In genomic region chr7:75776295-75776971, GRCh38 we compare ENCODE assay signal across 8 cellular contexts. TPM values are rescaled to one million over a fixed set of nuclear protein-coding genes. Genes with fewer than 3 reads are reported as not detected.
DNase-seq lines count a peak whose midpoint lies in the region; ATAC-seq and TF ChIP-seq lines count a peak whose summit lies in the region.

No MANE protein-coding gene starts in this region.

- H3K4me3 Mint-ChIP-seq in type B pancreatic cell = no peak overlapping the region

- peak overlapping the region; percentile 61 to 72 for H3K27ac Mint-ChIP-seq in activated naive CD4-positive, alpha-beta T cell treated with anti-CD3 and anti-CD28 coated beads, Interleukin-2, amount 50 U/mL, for 72 hours
- no peak overlapping the region for H3K27ac Mint-ChIP-seq in type B pancreatic cell

- peak; percentile 94 to 98 for ATAC-seq in activated naive CD4-positive, alpha-beta T cell treated with anti-CD3 and anti-CD28 coated beads, Interleukin-2, amount 50 U/mL, for 72 hours

- H3K27me3 Mint-ChIP-seq in type B pancreatic cell = peaks cover 21% of the 10 kb centered on the region

- DNase-seq in GDM1 (lab: John Stamatoyannopoulos, UW) (peak; percentile 52), SIG-M5 treated with dmso at 0.1 percent for 504 hours (lab: John Stamatoyannopoulos, UW; ENCODE audit: unreplicated experiment) (peak; percentile 49), NCI-H2227 treated with DMSO at 0.1 percent for 48 hours (lab: John Stamatoyannopoulos, UW) (no peak), NCI-H526 treated with DMSO at 0.1 percent for 48 hours (lab: John Stamatoyannopoulos, UW) (no peak), type B pancreatic cell (ENCODE audit: extremely low spot score, unreplicated experiment) (no peak), COR-L47 (lab: John Stamatoyannopoulos, UW) (no peak)
- peak; percentile 62 to 63 for DNase-seq in activated naive CD4-positive, alpha-beta T cell treated with anti-CD3 and anti-CD28 coated beads, Interleukin-2, amount 50 U/mL, for 72 hours (ENCODE audit: low spot score in 2 of 2)
- DNase-seq in stimulated activated CD4-positive, alpha-beta T cell treated with anti-CD3 and anti-CD28 coated beads, Interleukin-15, amount 100 ng/mL, for 24 hours = peak; percentile 78

- no peak for TF ChIP-seq CTCF in type B pancreatic cell (conservative IDR thresholded peaks at IDR 0.05)

- no peaks in the 10 kb centered on the region for H3K36me3 Mint-ChIP-seq in activated naive CD4-positive, alpha-beta T cell treated with anti-CD3 and anti-CD28 coated beads, Interleukin-2, amount 50 U/mL, for 72 hours
- no peaks in the 10 kb centered on the region for H3K36me3 Mint-ChIP-seq in type B pancreatic cell

- H3K4me1 Mint-ChIP-seq in type B pancreatic cell (ENCODE audit: unreplicated experiment) = peaks cover 8% of the 10 kb centered on the region

- peaks cover 0 to 5% of the 10 kb centered on the region in 2 donors for H3K9me3 Mint-ChIP-seq in activated naive CD4-positive, alpha-beta T cell treated with anti-CD3 and anti-CD28 coated beads, Interleukin-2, amount 50 U/mL, for 72 hours
- H3K9me3 Mint-ChIP-seq in type B pancreatic cell = no peaks in the 10 kb centered on the region

RNA-seq across cellular contexts. Expression of gene CCL26, which starts 4.4 kb away (rescaled TPM):
- total RNA-seq in activated naive CD4-positive, alpha-beta T cell treated with anti-CD3 and anti-CD28 coated beads, Interleukin-2, amount 50 U/mL, for 72 hours = not detected
- 1.00 and 2.6 TPM in 2 replicates for total RNA-seq in type B pancreatic cell (ENCODE audit: low replicate concordance)

RNA-seq across cellular contexts. Expression of gene CCL24, which starts 37.2 kb away (rescaled TPM):
- not detected for total RNA-seq in activated naive CD4-positive, alpha-beta T cell treated with anti-CD3 and anti-CD28 coated beads, Interleukin-2, amount 50 U/mL, for 72 hours
- not detected in 2 replicates for total RNA-seq in type B pancreatic cell (ENCODE audit: low replicate concordance)

RNA-seq across cellular contexts. Expression of gene HIP1, which starts 37.7 kb away (rescaled TPM):
- 1 to 10 TPM; 3.0 to 7.8 TPM for total RNA-seq in activated naive CD4-positive, alpha-beta T cell treated with anti-CD3 and anti-CD28 coated beads, Interleukin-2, amount 50 U/mL, for 72 hours
- total RNA-seq in type B pancreatic cell (ENCODE audit: low replicate concordance) = 11.1 and 33.8 TPM in 2 replicates

Comparison
In these comparisons a context has a peak if more than half of its experiments do, and no peak if none do; other contexts are left out.
1. DNase-seq: peak in GDM1 (single experiment), SIG-M5 treated with dmso at 0.1 percent for 504 hours (single experiment), activated naive CD4-positive, alpha-beta T cell treated with anti-CD3 and anti-CD28 coated beads, Interleukin-2, amount 50 U/mL, for 72 hours (2 of 2) and stimulated activated CD4-positive, alpha-beta T cell treated with anti-CD3 and anti-CD28 coated beads, Interleukin-15, amount 100 ng/mL, for 24 hours (single experiment); none in NCI-H2227 treated with DMSO at 0.1 percent for 48 hours (single experiment), NCI-H526 treated with DMSO at 0.1 percent for 48 hours (single experiment), type B pancreatic cell (single experiment) and COR-L47 (single experiment).